In the genomic region with DNA sequence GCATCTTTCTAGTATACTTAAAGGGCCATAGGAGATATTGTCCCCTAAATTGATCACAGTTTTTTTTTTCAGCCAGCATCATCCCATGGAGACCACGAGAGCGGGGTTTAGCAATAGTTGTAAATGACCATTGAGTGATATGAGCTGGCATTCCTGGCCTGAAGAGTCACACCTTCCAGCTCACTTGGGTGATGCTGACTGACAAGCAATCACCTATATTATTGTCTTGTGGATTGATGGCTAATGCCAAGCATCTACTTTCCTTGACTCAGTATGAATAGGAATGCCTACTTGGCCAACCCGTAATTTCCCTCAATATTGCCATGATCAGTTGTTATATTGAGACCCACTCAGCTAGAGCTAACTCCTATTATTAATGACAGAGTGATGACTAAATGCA, we compare ENCODE assay signal across 1 cellular context.
TF ChIP-seq lines count a peak whose summit lies in the region.

No MANE protein-coding gene starts in this region.

TF ChIP-seq in SK-N-SH treated with all-trans-retinoic acid at 6 μM for 48 hours, 23 proteins besides CTCF, POLR2A, EP300 and RAD21 (continued from another document):
- TF ChIP-seq, protein P1, sequence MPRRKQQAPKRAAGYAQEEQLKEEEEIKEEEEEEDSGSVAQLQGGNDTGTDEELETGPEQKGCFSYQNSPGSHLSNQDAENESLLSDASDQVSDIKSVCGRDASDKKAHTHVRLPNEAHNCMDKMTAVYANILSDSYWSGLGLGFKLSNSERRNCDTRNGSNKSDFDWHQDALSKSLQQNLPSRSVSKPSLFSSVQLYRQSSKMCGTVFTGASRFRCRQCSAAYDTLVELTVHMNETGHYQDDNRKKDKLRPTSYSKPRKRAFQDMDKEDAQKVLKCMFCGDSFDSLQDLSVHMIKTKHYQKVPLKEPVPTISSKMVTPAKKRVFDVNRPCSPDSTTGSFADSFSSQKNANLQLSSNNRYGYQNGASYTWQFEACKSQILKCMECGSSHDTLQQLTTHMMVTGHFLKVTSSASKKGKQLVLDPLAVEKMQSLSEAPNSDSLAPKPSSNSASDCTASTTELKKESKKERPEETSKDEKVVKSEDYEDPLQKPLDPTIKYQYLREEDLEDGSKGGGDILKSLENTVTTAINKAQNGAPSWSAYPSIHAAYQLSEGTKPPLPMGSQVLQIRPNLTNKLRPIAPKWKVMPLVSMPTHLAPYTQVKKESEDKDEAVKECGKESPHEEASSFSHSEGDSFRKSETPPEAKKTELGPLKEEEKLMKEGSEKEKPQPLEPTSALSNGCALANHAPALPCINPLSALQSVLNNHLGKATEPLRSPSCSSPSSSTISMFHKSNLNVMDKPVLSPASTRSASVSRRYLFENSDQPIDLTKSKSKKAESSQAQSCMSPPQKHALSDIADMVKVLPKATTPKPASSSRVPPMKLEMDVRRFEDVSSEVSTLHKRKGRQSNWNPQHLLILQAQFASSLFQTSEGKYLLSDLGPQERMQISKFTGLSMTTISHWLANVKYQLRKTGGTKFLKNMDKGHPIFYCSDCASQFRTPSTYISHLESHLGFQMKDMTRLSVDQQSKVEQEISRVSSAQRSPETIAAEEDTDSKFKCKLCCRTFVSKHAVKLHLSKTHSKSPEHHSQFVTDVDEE (CRISPR knock-in tag; IDR thresholded peaks at IDR 0.05): no peak
- TF ChIP-seq ZFP3 (CRISPR knock-in tag; IDR thresholded peaks at IDR 0.05) (no peak), PPARA (CRISPR knock-in tag; IDR thresholded peaks at IDR 0.05; ENCODE audit: borderline replicate concordance) (no peak), CSDC2 (CRISPR knock-in tag; IDR thresholded peaks at IDR 0.05) (no peak), ZNF70 (CRISPR knock-in tag; IDR thresholded peaks at IDR 0.05) (no peak), TCF4 (CRISPR knock-in tag; IDR thresholded peaks at IDR 0.05; ENCODE audit: borderline replicate concordance) (no peak), ZFP30 (CRISPR knock-in tag; IDR thresholded peaks at IDR 0.05) (no peak), TOX (CRISPR knock-in tag; IDR thresholded peaks at IDR 0.05; ENCODE audit: borderline replicate concordance) (no peak)
- TF ChIP-seq, protein P2, sequence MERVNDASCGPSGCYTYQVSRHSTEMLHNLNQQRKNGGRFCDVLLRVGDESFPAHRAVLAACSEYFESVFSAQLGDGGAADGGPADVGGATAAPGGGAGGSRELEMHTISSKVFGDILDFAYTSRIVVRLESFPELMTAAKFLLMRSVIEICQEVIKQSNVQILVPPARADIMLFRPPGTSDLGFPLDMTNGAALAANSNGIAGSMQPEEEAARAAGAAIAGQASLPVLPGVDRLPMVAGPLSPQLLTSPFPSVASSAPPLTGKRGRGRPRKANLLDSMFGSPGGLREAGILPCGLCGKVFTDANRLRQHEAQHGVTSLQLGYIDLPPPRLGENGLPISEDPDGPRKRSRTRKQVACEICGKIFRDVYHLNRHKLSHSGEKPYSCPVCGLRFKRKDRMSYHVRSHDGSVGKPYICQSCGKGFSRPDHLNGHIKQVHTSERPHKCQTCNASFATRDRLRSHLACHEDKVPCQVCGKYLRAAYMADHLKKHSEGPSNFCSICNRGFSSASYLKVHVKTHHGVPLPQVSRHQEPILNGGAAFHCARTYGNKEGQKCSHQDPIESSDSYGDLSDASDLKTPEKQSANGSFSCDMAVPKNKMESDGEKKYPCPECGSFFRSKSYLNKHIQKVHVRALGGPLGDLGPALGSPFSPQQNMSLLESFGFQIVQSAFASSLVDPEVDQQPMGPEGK (CRISPR knock-in tag; IDR thresholded peaks at IDR 0.05; ENCODE audit: borderline replicate concordance): no peak
- TF ChIP-seq, protein P3, sequence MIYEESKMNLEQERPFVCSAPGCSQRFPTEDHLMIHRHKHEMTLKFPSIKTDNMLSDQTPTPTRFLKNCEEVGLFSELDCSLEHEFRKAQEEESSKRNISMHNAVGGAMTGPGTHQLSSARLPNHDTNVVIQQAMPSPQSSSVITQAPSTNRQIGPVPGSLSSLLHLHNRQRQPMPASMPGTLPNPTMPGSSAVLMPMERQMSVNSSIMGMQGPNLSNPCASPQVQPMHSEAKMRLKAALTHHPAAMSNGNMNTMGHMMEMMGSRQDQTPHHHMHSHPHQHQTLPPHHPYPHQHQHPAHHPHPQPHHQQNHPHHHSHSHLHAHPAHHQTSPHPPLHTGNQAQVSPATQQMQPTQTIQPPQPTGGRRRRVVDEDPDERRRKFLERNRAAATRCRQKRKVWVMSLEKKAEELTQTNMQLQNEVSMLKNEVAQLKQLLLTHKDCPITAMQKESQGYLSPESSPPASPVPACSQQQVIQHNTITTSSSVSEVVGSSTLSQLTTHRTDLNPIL (CRISPR knock-in tag; IDR thresholded peaks at IDR 0.05; ENCODE audit: low read depth): no peak
- TF ChIP-seq, protein P4, sequence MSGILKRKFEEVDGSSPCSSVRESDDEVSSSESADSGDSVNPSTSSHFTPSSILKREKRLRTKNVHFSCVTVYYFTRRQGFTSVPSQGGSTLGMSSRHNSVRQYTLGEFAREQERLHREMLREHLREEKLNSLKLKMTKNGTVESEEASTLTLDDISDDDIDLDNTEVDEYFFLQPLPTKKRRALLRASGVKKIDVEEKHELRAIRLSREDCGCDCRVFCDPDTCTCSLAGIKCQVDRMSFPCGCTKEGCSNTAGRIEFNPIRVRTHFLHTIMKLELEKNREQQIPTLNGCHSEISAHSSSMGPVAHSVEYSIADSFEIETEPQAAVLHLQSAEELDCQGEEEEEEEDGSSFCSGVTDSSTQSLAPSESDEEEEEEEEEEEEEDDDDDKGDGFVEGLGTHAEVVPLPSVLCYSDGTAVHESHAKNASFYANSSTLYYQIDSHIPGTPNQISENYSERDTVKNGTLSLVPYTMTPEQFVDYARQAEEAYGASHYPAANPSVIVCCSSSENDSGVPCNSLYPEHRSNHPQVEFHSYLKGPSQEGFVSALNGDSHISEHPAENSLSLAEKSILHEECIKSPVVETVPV (CRISPR knock-in tag; IDR thresholded peaks at IDR 0.05): no peak
